8 cellular contexts compared by ENCODE assay signal in genomic region chr1:36576118-36576517, GRCh38.
DNase-seq lines count a peak whose midpoint lies in the region; ATAC-seq and TF ChIP-seq lines count a peak whose summit lies in the region.

No MANE protein-coding gene starts in this region.

- no peaks in the 10 kb centered on the region for H3K9me3 ChIP-seq in right lobe of liver

- DNase-seq in NCI-H187 (lab: John Stamatoyannopoulos, UW), result peak; percentile 19 to 34
- no peak for DNase-seq in NCI-H187 treated with DMSO at 0.1 percent for 48 hours (lab: John Stamatoyannopoulos, UW)
- peak; percentile 2 for DNase-seq in NCI-H146 treated with DMSO at 0.1 percent for 48 hours (lab: John Stamatoyannopoulos, UW; ENCODE audit: unreplicated experiment)
- DNase-seq in central memory CD4-positive, alpha-beta T cell, result peak; percentile 10
- peak; percentile 49 to 67 (median 53) for DNase-seq in right lobe of liver
- DNase-seq in stimulated activated CD8-positive, alpha-beta memory T cell treated with anti-CD3 and anti-CD28 coated beads, Interleukin-12 subunit alpha, Interleukin-12 subunit beta, amount 100 ng/mL, for 4 hours (ENCODE audit: low read depth), result peak; percentile 5
- DNase-seq in GF-D8 (lab: John Stamatoyannopoulos, UW), result no peak

- no peaks in the 10 kb centered on the region for H3K27me3 ChIP-seq in right lobe of liver

- intact Hi-C loops in right lobe of liver (cut with DNase I), result loop anchor here (10.0 kb wide), 1 partner anchor 859 kb away; no protein-coding TSS in a partner anchor

- peak; percentile 67 to 81 (median 70) for ATAC-seq in right lobe of liver

- TF ChIP-seq CTCF in VCaP (conservative IDR thresholded peaks at IDR 0.05) (peak; percentile 92), right lobe of liver (IDR thresholded peaks at IDR 0.05) (peak; percentile 56 to 79 (median 74))

- no peaks in the 10 kb centered on the region for H3K4me1 ChIP-seq in right lobe of liver

- H3K36me3 ChIP-seq in right lobe of liver, result no peaks in the 10 kb centered on the region

- no peak overlapping the region for H3K4me3 ChIP-seq in right lobe of liver

- 0% methylated on average over 5 of the region's 7 CpGs for WGBS in right lobe of liver (ENCODE audit: insufficient coverage, low coverage, low lambda C conversion rate, missing lambda C conversion rate)

- H3K27ac ChIP-seq in VCaP (no peak overlapping the region), right lobe of liver (no peak overlapping the region)

- TF ChIP-seq POLR2A in right lobe of liver (IDR thresholded peaks at IDR 0.05), result no peak

Comparison
In these comparisons a context has a peak if more than half of its experiments do, and no peak if none do; other contexts are left out.
1. DNase-seq: peak in NCI-H187 (2 of 2), NCI-H146 treated with DMSO at 0.1 percent for 48 hours (single experiment), central memory CD4-positive, alpha-beta T cell (single experiment), right lobe of liver (3 of 3) and stimulated activated CD8-positive, alpha-beta memory T cell treated with anti-CD3 and anti-CD28 coated beads, Interleukin-12 subunit alpha, Interleukin-12 subunit beta, amount 100 ng/mL, for 4 hours (single experiment); none in NCI-H187 treated with DMSO at 0.1 percent for 48 hours (single experiment) and GF-D8 (single experiment).